25 cellular contexts compared by ENCODE assay signal in the genomic region with DNA sequence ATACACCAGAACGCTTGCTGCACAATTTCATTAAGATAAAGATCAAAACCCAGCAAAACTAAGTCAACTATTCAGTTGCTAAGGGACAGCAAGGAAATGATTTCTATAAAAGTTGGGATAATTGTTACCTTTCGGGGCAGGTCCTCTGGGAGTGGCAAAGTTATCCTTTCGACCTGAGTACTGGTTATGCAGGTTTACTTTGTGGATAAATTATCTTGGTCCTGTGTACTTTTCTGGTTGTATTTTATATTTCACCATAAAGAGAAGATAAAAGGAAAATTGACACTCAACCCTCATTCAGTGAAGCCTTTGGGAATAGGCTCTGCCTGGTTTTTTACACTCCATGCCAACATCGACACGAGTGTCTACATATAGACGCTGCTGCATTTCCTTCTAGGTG.
"Had no signal": no experiment of that assay in that cellular context is flagged by ENCODE, and none has a peak within 500 bp of the region (broad histone marks: within the 10 kb centered on the region; RNA-seq: fewer than 3 reads in every experiment).

No MANE protein-coding gene starts in this region.

- H3K36me3 Mint-ChIP-seq: activated naive CD8-positive, alpha-beta T cell treated with anti-CD3 and anti-CD28 coated beads for 36 hours; natural killer cell had no signal

- H3K4me1 ChIP-seq: left ventricle myocardium inferior, sigmoid colon, testis, upper lobe of right lung had no signal

- H3K27me3 ChIP-seq: sigmoid colon, testis had no signal

- H3K27ac ChIP-seq: left ventricle myocardium inferior, sigmoid colon, testis, upper lobe of right lung had no signal

- H3K27me3 Mint-ChIP-seq: progenitor cell of endocrine pancreas had no signal

- H3K4me1 Mint-ChIP-seq: activated naive CD8-positive, alpha-beta T cell treated with anti-CD3 and anti-CD28 coated beads for 36 hours; central memory CD8-positive, alpha-beta T cell; natural killer cell had no signal

- H3K4me3 ChIP-seq: left ventricle myocardium inferior, sigmoid colon, testis, upper lobe of right lung had no signal

- H3K36me3 ChIP-seq: left ventricle myocardium inferior, sigmoid colon, upper lobe of right lung had no signal

- DNase-seq: activated CD4-positive, alpha-beta T cell treated with anti-CD3 and anti-CD28 coated beads for 4 hours; activated CD4-positive, alpha-beta T cell treated with anti-CD3 and anti-CD28 coated beads, Interleukin-2, amount 50 U/mL, for 48 hours; activated CD4-positive, CD25-positive, alpha-beta regulatory T cell; activated CD8-positive, alpha-beta memory T cell treated with anti-CD3 and anti-CD28 coated beads, Interleukin-2, amount 50 U/mL, for 48 hours; activated naive CD4-positive, alpha-beta T cell treated with Interleukin-2 at 50 U/mL for 16 hours; activated naive CD8-positive, alpha-beta T cell treated with anti-CD3 and anti-CD28 coated beads for 36 hours; activated T-cell treated with anti-CD3 and anti-CD28 coated beads, Interleukin-2, amount 50 U/mL, for 48 hours; endodermal cell; foreskin fibroblast; kidney; left ventricle myocardium inferior; natural killer cell; retina; sigmoid colon; stimulated activated CD4-positive, alpha-beta T cell treated with anti-CD3 and anti-CD28 coated beads, Interleukin-2, amount 100 ng/mL, for 48 hours; stimulated activated CD8-positive, alpha-beta memory T cell treated with anti-CD3 and anti-CD28 coated beads, Interleukin-4, amount 100 ng/mL, for 48 hours; stimulated activated naive CD4-positive, alpha-beta T cell; T-helper 1 cell; T-helper 9 cell; testis; upper lobe of right lung had no signal

- FAIRE-seq: astrocyte, colon, kidney had no signal

- H3K9me3 ChIP-seq: left ventricle myocardium inferior, sigmoid colon, testis, upper lobe of right lung had no signal

- H3K4me3 Mint-ChIP-seq: activated naive CD8-positive, alpha-beta T cell treated with anti-CD3 and anti-CD28 coated beads for 36 hours; central memory CD8-positive, alpha-beta T cell; endodermal cell; natural killer cell had no signal

- ATAC-seq: natural killer cell, upper lobe of right lung had no signal

- H3K9me3 Mint-ChIP-seq: activated naive CD8-positive, alpha-beta T cell treated with anti-CD3 and anti-CD28 coated beads for 36 hours; central memory CD8-positive, alpha-beta T cell; endodermal cell; natural killer cell had no signal

- H3K27ac Mint-ChIP-seq: activated naive CD8-positive, alpha-beta T cell treated with anti-CD3 and anti-CD28 coated beads for 36 hours; endodermal cell; natural killer cell; progenitor cell of endocrine pancreas had no signal
